ENCODE assay signal across 8 cellular contexts in genomic region chr16:89491238-89491869, GRCh38. TPM values are rescaled to one million over a fixed set of nuclear protein-coding genes. Genes with fewer than 3 reads are reported as not detected.
DNase-seq lines count a peak whose midpoint lies in the region; ATAC-seq, FAIRE-seq and TF ChIP-seq lines count a peak whose summit lies in the region.

No MANE protein-coding gene starts in this region.

- in situ Hi-C loops in astrocyte of the cerebellum (cut with HindIII; ENCODE audit: low sequenced_read_pairs), result no loop called here

- peak overlapping the region; percentile 93 for H3K4me3 ChIP-seq in CD8-positive, alpha-beta memory T cell (ENCODE audit: low read length)
- H3K4me3 ChIP-seq in astrocyte of the cerebellum (ENCODE audit: low read depth, low read length) (peak overlapping the region; percentile 91), liver (ENCODE audit: low read depth in 1 of 3, low read length in 3 of 3) (peak overlapping the region; percentile 70 to 92 (median 87)), upper lobe of left lung (peak overlapping the region; percentile 67 to 99 (median 95))

- H3K36me3 Mint-ChIP-seq in CD8-positive, alpha-beta memory T cell, result peaks cover 0 to 40% (median 0%) of the 10 kb centered on the region in 3 donors

- 3% methylated on average over 22 of the region's 22 CpGs for WGBS in liver
- WGBS in upper lobe of left lung, 2 donors, result 4 to 7% methylated on average over 20 to 22 of the region's 22 CpGs

- peaks cover 50 to 67% (median 58%) of the 10 kb centered on the region in 3 donors for H3K4me1 Mint-ChIP-seq in CD8-positive, alpha-beta memory T cell

- no peaks in the 10 kb centered on the region for H3K9me3 ChIP-seq in CD8-positive, alpha-beta memory T cell (ENCODE audit: low read length)
- H3K9me3 ChIP-seq in KOPT-K1 (ENCODE audit: insufficient read depth, low read length, poor library complexity, severe bottlenecking) (no peaks in the 10 kb centered on the region), liver (ENCODE audit: control insufficient read depth in 4 of 4, low read length in 3 of 4) (no peaks in the 10 kb centered on the region), upper lobe of left lung (no peaks in the 10 kb centered on the region)

- H3K9ac ChIP-seq in liver (ENCODE audit: low read depth in 1 of 2, low read length in 2 of 2), result peak overlapping the region; percentile 52 to 82

- peak overlapping the region; percentile 90 to 99 (median 94) for H3K27ac Mint-ChIP-seq in CD8-positive, alpha-beta memory T cell

- H3K27me3 Mint-ChIP-seq in CD8-positive, alpha-beta memory T cell, result peaks cover 0 to 2% of the 10 kb centered on the region in 2 donors

- peaks cover 42% of the 10 kb centered on the region for H3K4me1 ChIP-seq in CD8-positive, alpha-beta memory T cell (ENCODE audit: insufficient read depth, low read length)
- H3K4me1 ChIP-seq in liver (ENCODE audit: control insufficient read depth in 4 of 4, insufficient read depth in 4 of 4, low read length in 3 of 4) (peaks cover 0 to 28% (median 23%) of the 10 kb centered on the region in 4 donors), upper lobe of left lung (peaks cover 34 to 53% (median 36%) of the 10 kb centered on the region in 4 donors)

- no peak for TF ChIP-seq EP300 in upper lobe of left lung (IDR thresholded peaks at IDR 0.05)

- no peak for TF ChIP-seq CTCF in astrocyte of the cerebellum (IDR thresholded peaks at IDR 0.05; ENCODE audit: low read depth, low read length, missing control alignments)
- no peak for TF ChIP-seq CTCF in liver (IDR thresholded peaks at IDR 0.05; ENCODE audit: low read depth, low read length, missing input control)
- peak in 1 of 6 experiments; percentile 45 for TF ChIP-seq CTCF in upper lobe of left lung (IDR thresholded peaks at IDR 0.05)
- no peak for TF ChIP-seq CTCF in D721Med (IDR thresholded peaks at IDR 0.05; ENCODE audit: insufficient read depth, missing control alignments)

- ATAC-seq in upper lobe of left lung (ENCODE audit: low FRiP score in 2 of 2), result no peak
- ATAC-seq in GM21515 (IDR thresholded peaks at IDR 0.05; ENCODE audit: unreplicated experiment), result no peak

- DNase-seq in CD8-positive, alpha-beta memory T cell, result no peak
- DNase-seq in astrocyte of the cerebellum (ENCODE audit: low read depth), result no peak
- no peak for DNase-seq in upper lobe of left lung
- no peak for DNase-seq in NCI-H146 (lab: John Stamatoyannopoulos, UW)
- DNase-seq in D721Med (ENCODE audit: insufficient read length, low spot score), result no peak

- FAIRE-seq in D721Med (lab: Jason Lieb, UNC), result no peak

- peak overlapping the region; percentile 95 for H3K27ac ChIP-seq in CD8-positive, alpha-beta memory T cell (ENCODE audit: low read depth, low read length)
- H3K27ac ChIP-seq in KOPT-K1 (ENCODE audit: low read depth, low read length, poor library complexity, severe bottlenecking) (peak overlapping the region; percentile 71), liver (ENCODE audit: low read depth in 1 of 2, low read length in 2 of 2) (peak overlapping the region; percentile 87 to 90), upper lobe of left lung (peak overlapping the region; percentile 98 to 100 (median 100))

- peak overlapping the region; percentile 84 to 98 (median 92) for H3K4me3 Mint-ChIP-seq in CD8-positive, alpha-beta memory T cell

- CTCF ChIA-PET in CD8-positive, alpha-beta memory T cell (lab: Charles Lee), result interaction anchor here (1.1 to 1.2 kb wide), 2 partner anchors 17 to 175 kb away, joined by 3 to 5 read pairs; partner anchors contain the start of gene SPG7

- H3K36me3 ChIP-seq in CD8-positive, alpha-beta memory T cell (ENCODE audit: insufficient read depth, low read length), result no peaks in the 10 kb centered on the region
- H3K36me3 ChIP-seq in KOPT-K1 (ENCODE audit: insufficient read depth, low read length) (peaks cover 7% of the 10 kb centered on the region), liver (ENCODE audit: control insufficient read depth in 4 of 4, insufficient read depth in 3 of 4, low read depth in 1 of 4, low read length in 3 of 4) (peaks cover 0 to 3% (median under 1%) of the 10 kb centered on the region in 4 donors), upper lobe of left lung (peaks cover 0 to 3% (median 1%) of the 10 kb centered on the region in 4 donors)

- TF ChIP-seq POLR2A in upper lobe of left lung (IDR thresholded peaks at IDR 0.05), result no peak

- H3K9me3 Mint-ChIP-seq in CD8-positive, alpha-beta memory T cell, result peaks cover 0 to 2% (median 2%) of the 10 kb centered on the region in 5 donors

- POLR2A ChIA-PET in CD8-positive, alpha-beta memory T cell (lab: Charles Lee), result interaction anchor here (0.6 to 3.6 kb wide), 2 partner anchors 17 to 67 kb away, joined by 3 to 31 read pairs; partner anchors contain the start of gene SPG7

- TF ChIP-seq RAD21 in liver (IDR thresholded peaks at IDR 0.05), result peak in 1 of 2 donors; percentile 32

- H3K27me3 ChIP-seq in CD8-positive, alpha-beta memory T cell (ENCODE audit: insufficient read depth, low read length, poor library complexity, severe bottlenecking), result no peaks in the 10 kb centered on the region
- no peaks in the 10 kb centered on the region for H3K27me3 ChIP-seq in liver (ENCODE audit: control insufficient read depth in 4 of 4, insufficient read depth in 4 of 4, low read length in 3 of 4)
- H3K27me3 ChIP-seq in upper lobe of left lung, result no peaks in the 10 kb centered on the region

TF ChIP-seq in liver, 16 proteins besides CTCF, POLR2A, EP300 and RAD21:
- TF ChIP-seq, protein P1, sequence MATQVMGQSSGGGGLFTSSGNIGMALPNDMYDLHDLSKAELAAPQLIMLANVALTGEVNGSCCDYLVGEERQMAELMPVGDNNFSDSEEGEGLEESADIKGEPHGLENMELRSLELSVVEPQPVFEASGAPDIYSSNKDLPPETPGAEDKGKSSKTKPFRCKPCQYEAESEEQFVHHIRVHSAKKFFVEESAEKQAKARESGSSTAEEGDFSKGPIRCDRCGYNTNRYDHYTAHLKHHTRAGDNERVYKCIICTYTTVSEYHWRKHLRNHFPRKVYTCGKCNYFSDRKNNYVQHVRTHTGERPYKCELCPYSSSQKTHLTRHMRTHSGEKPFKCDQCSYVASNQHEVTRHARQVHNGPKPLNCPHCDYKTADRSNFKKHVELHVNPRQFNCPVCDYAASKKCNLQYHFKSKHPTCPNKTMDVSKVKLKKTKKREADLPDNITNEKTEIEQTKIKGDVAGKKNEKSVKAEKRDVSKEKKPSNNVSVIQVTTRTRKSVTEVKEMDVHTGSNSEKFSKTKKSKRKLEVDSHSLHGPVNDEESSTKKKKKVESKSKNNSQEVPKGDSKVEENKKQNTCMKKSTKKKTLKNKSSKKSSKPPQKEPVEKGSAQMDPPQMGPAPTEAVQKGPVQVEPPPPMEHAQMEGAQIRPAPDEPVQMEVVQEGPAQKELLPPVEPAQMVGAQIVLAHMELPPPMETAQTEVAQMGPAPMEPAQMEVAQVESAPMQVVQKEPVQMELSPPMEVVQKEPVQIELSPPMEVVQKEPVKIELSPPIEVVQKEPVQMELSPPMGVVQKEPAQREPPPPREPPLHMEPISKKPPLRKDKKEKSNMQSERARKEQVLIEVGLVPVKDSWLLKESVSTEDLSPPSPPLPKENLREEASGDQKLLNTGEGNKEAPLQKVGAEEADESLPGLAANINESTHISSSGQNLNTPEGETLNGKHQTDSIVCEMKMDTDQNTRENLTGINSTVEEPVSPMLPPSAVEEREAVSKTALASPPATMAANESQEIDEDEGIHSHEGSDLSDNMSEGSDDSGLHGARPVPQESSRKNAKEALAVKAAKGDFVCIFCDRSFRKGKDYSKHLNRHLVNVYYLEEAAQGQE (IDR thresholded peaks at IDR 0.05), result no peak
- peak; percentile 24 to 49 for TF ChIP-seq HNF4A (conservative IDR thresholded peaks at IDR 0.05)
- TF ChIP-seq HNF4G (IDR thresholded peaks at IDR 0.05), result peak; percentile 19

RNA-seq across cellular contexts. Expression of gene ANKRD11, which starts 1.0 kb away (rescaled TPM):
- 100 to 1,000 TPM; 130 to 150 TPM for total RNA-seq in CD8-positive, alpha-beta memory T cell
- polyA plus RNA-seq in CD8-positive, alpha-beta memory T cell, result 39.8 TPM
- total RNA-seq in liver (10 to 100 TPM; 33.0 to 55.1 TPM), upper lobe of left lung (100 to 1,000 TPM in 5 of 6 donors, 10 to 100 TPM in 1; 92.4 to 313 (median 134) TPM)
- polyA plus RNA-seq in liver, result 10 to 100 TPM; 16.3 to 22.9 TPM

RNA-seq across cellular contexts. Expression of gene SPG7, which starts 16.8 kb away (rescaled TPM):
- 10 to 100 TPM; 77.4 to 79.5 TPM for total RNA-seq in CD8-positive, alpha-beta memory T cell
- 48.2 TPM for polyA plus RNA-seq in CD8-positive, alpha-beta memory T cell
- total RNA-seq in liver (100 to 1,000 TPM in 1 of 2 donors, 10 to 100 TPM in 1; 43.7 to 102 TPM), upper lobe of left lung (100 to 1,000 TPM in 4 of 6 donors, 10 to 100 TPM in 2; 72.6 to 419 (median 111) TPM)
- polyA plus RNA-seq in liver, result 10 to 100 TPM; 34.5 to 55.3 TPM
